8 cellular contexts compared by ENCODE assay signal in genomic region chr13:33285420-33286124, GRCh38. TPM values are rescaled to one million over a fixed set of nuclear protein-coding genes. Genes with fewer than 3 reads are reported as not detected.
A peak's percentile ranks its signal among the peaks of the same experiment; 100 is the strongest.
DNase-seq lines count a peak whose midpoint lies in the region; ATAC-seq and TF ChIP-seq lines count a peak whose summit lies in the region.

STARD13 (minus strand) TSS chr13:33285755; CDS start chr13:33285638, 117 bp downstream.

- H3K36me3 ChIP-seq in mucosa of rectum (ENCODE audit: control insufficient read depth in 2 of 2, insufficient read depth in 2 of 2, low read length in 2 of 2) (peaks cover 0 to 2% of the 10 kb centered on the region in 2 donors), tibial nerve (no peaks in the 10 kb centered on the region)

- peak; percentile 9 to 75 (median 47) for TF ChIP-seq CTCF in tibial nerve (IDR thresholded peaks at IDR 0.05)

- H3K9me3 Mint-ChIP-seq in activated CD4-positive, alpha-beta memory T cell treated with anti-CD3 and anti-CD28 coated beads, Interleukin-2, amount 10 ng/mL, durations not matched to agents 7 days and 5 days = no peaks in the 10 kb centered on the region

- no peaks in the 10 kb centered on the region for H3K9me3 ChIP-seq in mucosa of rectum (ENCODE audit: control insufficient read depth in 2 of 2, low read length in 2 of 2)
- no peaks in the 10 kb centered on the region for H3K9me3 ChIP-seq in tibial nerve

- H3K4me3 Mint-ChIP-seq in activated CD4-positive, alpha-beta memory T cell treated with anti-CD3 and anti-CD28 coated beads, Interleukin-2, amount 10 ng/mL, durations not matched to agents 7 days and 5 days = peak within 1 kb of the TSS; percentile 67

- peaks cover 16% of the 10 kb centered on the region for H3K4me1 Mint-ChIP-seq in activated CD4-positive, alpha-beta memory T cell treated with anti-CD3 and anti-CD28 coated beads, Interleukin-2, amount 10 ng/mL, durations not matched to agents 7 days and 5 days

- H3K27me3 ChIP-seq in mucosa of rectum (ENCODE audit: control insufficient read depth in 2 of 2, insufficient read depth in 2 of 2, low read length in 2 of 2) = no peaks in the 10 kb centered on the region
- H3K27me3 ChIP-seq in tibial nerve = no peaks in the 10 kb centered on the region

- TF ChIP-seq POLR2A in tibial nerve (IDR thresholded peaks at IDR 0.05) = peak; percentile 95 to 98

- peaks cover 5 to 10% of the 10 kb centered on the region in 2 donors for H3K4me1 ChIP-seq in mucosa of rectum (ENCODE audit: control insufficient read depth in 2 of 2, insufficient read depth in 2 of 2, low read length in 2 of 2)
- H3K4me1 ChIP-seq in tibial nerve = peaks cover 0 to 57% (median 19%) of the 10 kb centered on the region in 4 donors

- 1% methylated on average over 20 of the region's 20 CpGs for WGBS in tibial nerve, 2 donors

- TF ChIP-seq EP300 in tibial nerve (IDR thresholded peaks at IDR 0.05) = peak; percentile 80 to 99

- no peaks in the 10 kb centered on the region for H3K36me3 Mint-ChIP-seq in activated CD4-positive, alpha-beta memory T cell treated with anti-CD3 and anti-CD28 coated beads, Interleukin-2, amount 10 ng/mL, durations not matched to agents 7 days and 5 days (ENCODE audit: low read depth)

- H3K27ac ChIP-seq in mucosa of rectum (ENCODE audit: low read depth in 2 of 2, low read length in 2 of 2) (peak within 1 kb of the TSS; percentile 89 to 95), tibial nerve (peak within 1 kb of the TSS; percentile 91 to 97 (median 96))

- no peak within 1 kb of the TSS for H3K27ac Mint-ChIP-seq in activated CD4-positive, alpha-beta memory T cell treated with anti-CD3 and anti-CD28 coated beads, Interleukin-2, amount 10 ng/mL, durations not matched to agents 7 days and 5 days

- peak; percentile 75 for ATAC-seq in GM21825 (IDR thresholded peaks at IDR 0.05; ENCODE audit: unreplicated experiment)

- H3K9ac ChIP-seq in mucosa of rectum (ENCODE audit: low read depth in 1 of 2, low read length in 2 of 2) = peak within 1 kb of the TSS; percentile 89

- peaks cover 42% of the 10 kb centered on the region for H3K27me3 Mint-ChIP-seq in activated CD4-positive, alpha-beta memory T cell treated with anti-CD3 and anti-CD28 coated beads, Interleukin-2, amount 10 ng/mL, durations not matched to agents 7 days and 5 days

- DNase-seq in SIG-M5 treated with dmso at 0.1 percent for 504 hours (lab: John Stamatoyannopoulos, UW; ENCODE audit: unreplicated experiment) (peak; percentile 42), SIG-M5 (lab: John Stamatoyannopoulos, UW) (no peak), LoVo (ENCODE audit: low spot score) (peak; percentile 91), fibroblast of peridontal ligament (ENCODE audit: extremely low read depth) (peak; percentile 99), tibial nerve (ENCODE audit: low spot score in 2 of 2) (peak; percentile 95 to 98)
- no peak for DNase-seq in activated CD4-positive, alpha-beta memory T cell treated with anti-CD3 and anti-CD28 coated beads, Interleukin-2, amount 10 ng/mL, durations not matched to agents 7 days and 5 days

- peak within 1 kb of the TSS; percentile 95 to 96 for H3K4me3 ChIP-seq in mucosa of rectum (ENCODE audit: low read length in 2 of 2)
- H3K4me3 ChIP-seq in tibial nerve = peak within 1 kb of the TSS; percentile 56 to 86 (median 67)

- CTCF ChIA-PET in activated CD4-positive, alpha-beta memory T cell treated with anti-CD3 and anti-CD28 coated beads, Interleukin-2, amount 10 ng/mL, durations not matched to agents 7 days and 5 days (lab: Charles Lee) = interaction anchor here (0.8 kb wide), 1 partner anchor 16 kb away, joined by 3 read pairs; no protein-coding TSS in a partner anchor

- POLR2A ChIA-PET in activated CD4-positive, alpha-beta memory T cell treated with anti-CD3 and anti-CD28 coated beads, Interleukin-2, amount 10 ng/mL, durations not matched to agents 7 days and 5 days (lab: Charles Lee) = interaction anchor here (0.5 kb wide), 1 partner anchor 147 kb away, joined by 3 read pairs; no protein-coding TSS in a partner anchor

RNA-seq across cellular contexts. Expression of gene STARD13, which starts in this region (rescaled TPM):
- under 1 TPM; 0.15 to 0.20 TPM for total RNA-seq in activated CD4-positive, alpha-beta memory T cell treated with anti-CD3 and anti-CD28 coated beads, Interleukin-2, amount 10 ng/mL, durations not matched to agents 7 days and 5 days
- 100 to 1,000 TPM in 1 of 4 donors, 10 to 100 TPM in 3; 52.7 to 125 (median 80.0) TPM for total RNA-seq in tibial nerve

Comparison
In these comparisons a context has a peak if more than half of its experiments do, and no peak if none do; other contexts are left out.
1. RNA of gene STARD13 (total RNA-seq): 52.7 to 125 TPM in tibial nerve; 0.15 to 0.20 TPM in activated CD4-positive, alpha-beta memory T cell treated with anti-CD3 and anti-CD28 coated beads, Interleukin-2, amount 10 ng/mL, durations not matched to agents 7 days and 5 days; every median in the first group is over 10 times any median in the second.
2. DNase-seq: peak in SIG-M5 treated with dmso at 0.1 percent for 504 hours (single experiment), LoVo (single experiment), fibroblast of peridontal ligament (single experiment) and tibial nerve (2 of 2); none in SIG-M5 (single experiment) and activated CD4-positive, alpha-beta memory T cell treated with anti-CD3 and anti-CD28 coated beads, Interleukin-2, amount 10 ng/mL, durations not matched to agents 7 days and 5 days (single experiment).